1 cellular context compared by ENCODE assay signal in the genomic region with DNA sequence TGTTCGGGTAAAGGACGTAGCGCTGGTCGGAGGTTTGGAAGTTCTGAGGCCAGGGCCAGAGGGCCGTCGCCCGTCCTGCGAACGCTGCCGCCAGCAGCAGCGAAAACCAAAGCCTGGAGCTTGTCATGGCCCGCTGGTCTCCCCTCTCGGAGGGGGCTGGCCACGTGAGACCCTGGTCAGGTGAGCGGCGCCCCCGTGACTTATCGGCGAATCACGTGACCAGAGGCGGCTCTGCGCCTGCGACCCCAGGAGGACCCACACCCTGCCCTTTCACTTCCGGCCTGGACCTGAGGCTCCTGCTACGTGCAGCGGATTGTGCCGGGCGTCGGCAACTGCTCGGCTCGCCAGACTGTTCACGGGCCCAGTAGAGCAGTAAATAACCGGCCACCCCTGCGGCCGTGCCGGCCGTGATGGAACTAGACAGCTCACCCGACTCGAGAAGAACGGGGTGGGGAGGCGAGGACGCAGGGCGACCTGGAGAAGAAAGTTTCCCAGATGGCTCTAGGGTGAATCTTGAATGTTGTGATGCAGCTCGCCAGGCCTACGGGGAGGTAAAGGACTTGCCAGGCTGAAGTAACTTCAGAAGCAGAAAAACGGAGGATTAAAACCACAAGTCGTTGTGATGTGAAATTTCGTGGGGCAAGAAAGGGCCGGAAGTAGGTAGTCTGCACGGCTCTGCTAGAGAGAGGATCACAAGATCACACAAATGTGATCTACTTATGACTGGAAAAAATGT.
TF ChIP-seq lines count a peak whose summit lies in the region.

TSS of gene HEXA (minus strand) at position 169 of the 736 bp plus-strand sequence. CDS start at position 127, 42 bp downstream.

TF ChIP-seq in GM23338, 12 proteins besides CTCF, POLR2A, EP300 and RAD21:
- TF ChIP-seq ZNF114 (CRISPR knock-in tag; IDR thresholded peaks at IDR 0.05), result no peak
- TF ChIP-seq, protein P1, sequence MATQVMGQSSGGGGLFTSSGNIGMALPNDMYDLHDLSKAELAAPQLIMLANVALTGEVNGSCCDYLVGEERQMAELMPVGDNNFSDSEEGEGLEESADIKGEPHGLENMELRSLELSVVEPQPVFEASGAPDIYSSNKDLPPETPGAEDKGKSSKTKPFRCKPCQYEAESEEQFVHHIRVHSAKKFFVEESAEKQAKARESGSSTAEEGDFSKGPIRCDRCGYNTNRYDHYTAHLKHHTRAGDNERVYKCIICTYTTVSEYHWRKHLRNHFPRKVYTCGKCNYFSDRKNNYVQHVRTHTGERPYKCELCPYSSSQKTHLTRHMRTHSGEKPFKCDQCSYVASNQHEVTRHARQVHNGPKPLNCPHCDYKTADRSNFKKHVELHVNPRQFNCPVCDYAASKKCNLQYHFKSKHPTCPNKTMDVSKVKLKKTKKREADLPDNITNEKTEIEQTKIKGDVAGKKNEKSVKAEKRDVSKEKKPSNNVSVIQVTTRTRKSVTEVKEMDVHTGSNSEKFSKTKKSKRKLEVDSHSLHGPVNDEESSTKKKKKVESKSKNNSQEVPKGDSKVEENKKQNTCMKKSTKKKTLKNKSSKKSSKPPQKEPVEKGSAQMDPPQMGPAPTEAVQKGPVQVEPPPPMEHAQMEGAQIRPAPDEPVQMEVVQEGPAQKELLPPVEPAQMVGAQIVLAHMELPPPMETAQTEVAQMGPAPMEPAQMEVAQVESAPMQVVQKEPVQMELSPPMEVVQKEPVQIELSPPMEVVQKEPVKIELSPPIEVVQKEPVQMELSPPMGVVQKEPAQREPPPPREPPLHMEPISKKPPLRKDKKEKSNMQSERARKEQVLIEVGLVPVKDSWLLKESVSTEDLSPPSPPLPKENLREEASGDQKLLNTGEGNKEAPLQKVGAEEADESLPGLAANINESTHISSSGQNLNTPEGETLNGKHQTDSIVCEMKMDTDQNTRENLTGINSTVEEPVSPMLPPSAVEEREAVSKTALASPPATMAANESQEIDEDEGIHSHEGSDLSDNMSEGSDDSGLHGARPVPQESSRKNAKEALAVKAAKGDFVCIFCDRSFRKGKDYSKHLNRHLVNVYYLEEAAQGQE (IDR thresholded peaks at IDR 0.05; ENCODE audit: unreplicated experiment), result no peak
- TF ChIP-seq JUNB (IDR thresholded peaks at IDR 0.05; ENCODE audit: unreplicated experiment), result no peak
- TF ChIP-seq POLR2AphosphoS5 (IDR thresholded peaks at IDR 0.05; ENCODE audit: low read depth), result peak; percentile 98
- peak; percentile 75 for TF ChIP-seq CREB1 (CRISPR knock-in tag; IDR thresholded peaks at IDR 0.05; ENCODE audit: low read depth)
- TF ChIP-seq ETS1 (IDR thresholded peaks at IDR 0.05), result peak; percentile 90
TF ChIP-seq in GM23338: peak in this region for 3.
